In genomic region chr7:90804370-90804769, GRCh38 we compare ENCODE assay signal across 17 cellular contexts.
"Had no signal": no experiment of that assay in that cellular context is flagged by ENCODE, and none has a peak within 500 bp of the region (broad histone marks: within the 10 kb centered on the region; RNA-seq: fewer than 3 reads in every experiment).

No MANE protein-coding gene starts in this region.

- H3K36me3 ChIP-seq: ascending aorta, left lung, upper lobe of right lung had no signal

- H3K27ac ChIP-seq: ascending aorta, foreskin keratinocyte, left lung, testis, upper lobe of right lung had no signal

- ATAC-seq: foreskin keratinocyte; left lung; stimulated activated naive CD8-positive, alpha-beta T cell treated with anti-CD3 and anti-CD28 coated beads, Interleukin-15, amount 100 ng/mL, for 72 hours; upper lobe of right lung had no signal

- H3K4me1 Mint-ChIP-seq: activated naive CD8-positive, alpha-beta T cell treated with anti-CD3 and anti-CD28 coated beads, Interleukin-2, amount 10 ng/mL, durations not matched to agents 7 days and 5 days; stimulated activated naive CD8-positive, alpha-beta T cell treated with anti-CD3 and anti-CD28 coated beads, Interleukin-15, amount 100 ng/mL, for 72 hours had no signal

- H3K27ac Mint-ChIP-seq: activated naive CD8-positive, alpha-beta T cell treated with anti-CD3 and anti-CD28 coated beads, Interleukin-2, amount 10 ng/mL, durations not matched to agents 7 days and 5 days; dendritic cell treated with granulocyte-macrophage colony-stimulating factor and Interleukin-4, amounts not matched to agents 40 ng/mL and 50 ng/mL, for 4 days; stimulated activated naive CD8-positive, alpha-beta T cell treated with anti-CD3 and anti-CD28 coated beads, Interleukin-15, amount 100 ng/mL, for 72 hours had no signal

- H3K4me1 ChIP-seq: ascending aorta, foreskin keratinocyte, left lung, testis, upper lobe of right lung had no signal

- H3K4me3 Mint-ChIP-seq: activated naive CD8-positive, alpha-beta T cell treated with anti-CD3 and anti-CD28 coated beads, Interleukin-2, amount 10 ng/mL, durations not matched to agents 7 days and 5 days; dendritic cell treated with granulocyte-macrophage colony-stimulating factor and Interleukin-4, amounts not matched to agents 40 ng/mL and 50 ng/mL, for 4 days; stimulated activated naive CD8-positive, alpha-beta T cell treated with anti-CD3 and anti-CD28 coated beads, Interleukin-15, amount 100 ng/mL, for 72 hours had no signal

- H3K9me3 ChIP-seq: left lung, testis, upper lobe of right lung had no signal

- H3K4me3 ChIP-seq: ascending aorta, left lung, testis, upper lobe of right lung had no signal

- H3K27me3 ChIP-seq: ascending aorta, foreskin keratinocyte, left lung, testis, upper lobe of right lung had no signal

- H3K27me3 Mint-ChIP-seq: activated naive CD8-positive, alpha-beta T cell treated with anti-CD3 and anti-CD28 coated beads, Interleukin-2, amount 10 ng/mL, durations not matched to agents 7 days and 5 days; dendritic cell treated with granulocyte-macrophage colony-stimulating factor and Interleukin-4, amounts not matched to agents 40 ng/mL and 50 ng/mL, for 4 days; stimulated activated naive CD8-positive, alpha-beta T cell treated with anti-CD3 and anti-CD28 coated beads, Interleukin-15, amount 100 ng/mL, for 72 hours had no signal

- DNase-seq: activated CD4-positive, alpha-beta T cell treated with anti-CD3 and anti-CD28 coated beads for 1 hour; activated CD4-positive, alpha-beta T cell treated with anti-CD3 and anti-CD28 coated beads, Interleukin-2, amount 50 U/mL, for 48 hours; activated gamma-delta T cell treated with Interleukin-2 at 50 U/mL for 16 hours; activated naive CD8-positive, alpha-beta T cell treated with anti-CD3 and anti-CD28 coated beads, Interleukin-2, amount 10 ng/mL, durations not matched to agents 7 days and 5 days; activated T-cell treated with anti-CD3 and anti-CD28 coated beads, Interleukin-2, amount 50 U/mL, for 48 hours; central memory CD4-positive, alpha-beta T cell; foreskin keratinocyte; head of caudate nucleus; left lung; stimulated activated CD4-positive, alpha-beta T cell treated with anti-CD3 and anti-CD28 coated beads, Interleukin-15, amount 100 ng/mL, for 24 hours; stimulated activated CD4-positive, alpha-beta T cell treated with anti-CD3 and anti-CD28 coated beads, Interleukin-4, amount 100 ng/mL, for 4 hours; stimulated activated naive CD8-positive, alpha-beta T cell treated with anti-CD3 and anti-CD28 coated beads, Interleukin-15, amount 100 ng/mL, for 72 hours; T1000; testis; upper lobe of right lung had no signal

- H3K36me3 Mint-ChIP-seq: activated naive CD8-positive, alpha-beta T cell treated with anti-CD3 and anti-CD28 coated beads, Interleukin-2, amount 10 ng/mL, durations not matched to agents 7 days and 5 days had no signal
